ENCODE assay signal across 21 cellular contexts in the genomic region with DNA sequence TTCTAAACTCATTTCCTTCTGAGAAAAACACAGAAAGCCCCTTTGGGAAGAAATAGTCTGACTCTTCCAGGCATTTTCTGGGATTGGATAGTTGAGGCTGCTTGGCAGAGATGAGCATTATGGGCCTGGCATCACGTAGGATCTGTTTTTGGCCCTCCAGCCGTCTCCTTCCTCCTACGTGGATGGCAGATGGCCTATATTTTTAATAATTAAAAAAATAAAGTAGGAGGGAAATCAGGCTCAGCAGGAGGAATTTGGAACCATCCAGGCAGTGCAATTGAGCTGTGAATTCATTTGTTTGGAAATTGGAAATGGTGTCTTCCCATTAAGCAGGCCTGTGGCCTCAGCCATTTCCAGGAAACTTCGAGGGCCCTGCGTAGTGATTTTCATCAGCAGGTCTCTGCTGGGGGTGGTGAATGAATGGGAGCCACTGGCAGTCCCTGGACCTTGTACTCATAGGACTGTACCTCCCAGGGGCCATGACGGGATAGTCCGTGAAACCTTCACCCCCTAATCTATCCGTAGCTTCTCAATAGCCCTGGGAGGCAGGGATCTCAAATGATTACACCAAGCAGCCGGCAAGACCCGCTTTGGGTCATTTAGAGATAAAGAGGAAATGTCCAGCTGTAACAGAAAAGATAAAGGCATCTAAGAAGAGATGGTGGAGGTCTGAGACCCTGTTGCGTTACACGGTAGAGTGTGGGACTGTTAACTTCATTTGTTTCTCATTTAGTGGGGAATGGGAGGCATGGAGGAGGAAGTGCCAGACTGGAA.
"Had no signal": no experiment of that assay in that cellular context is flagged by ENCODE, and none has a peak within 500 bp of the region (broad histone marks: within the 10 kb centered on the region; RNA-seq: fewer than 3 reads in every experiment).

No MANE protein-coding gene starts in this region.

- H3K4me1 Mint-ChIP-seq: activated CD4-positive, alpha-beta memory T cell treated with anti-CD3 and anti-CD28 coated beads, Interleukin-2, amount 10 ng/mL, durations not matched to agents 7 days and 5 days; activated CD4-positive, alpha-beta T cell treated with anti-CD3 and anti-CD28 coated beads for 36 hours; activated naive CD4-positive, alpha-beta T cell treated with anti-CD3 and anti-CD28 coated beads, Interleukin-2, amount 50 U/mL, for 24 hours had no signal

- H3K9me3 Mint-ChIP-seq: activated CD4-positive, alpha-beta memory T cell treated with anti-CD3 and anti-CD28 coated beads, Interleukin-2, amount 10 ng/mL, durations not matched to agents 7 days and 5 days; activated naive CD4-positive, alpha-beta T cell treated with anti-CD3 and anti-CD28 coated beads, Interleukin-2, amount 50 U/mL, for 24 hours; activated T-cell treated with anti-CD3 and anti-CD28 coated beads, Interleukin-2, amount 50 U/mL, for 4 hours; natural killer cell treated with Interleukin-12 subunit alpha and Interleukin-12 subunit beta and Interleukin-15 and Interleukin-18, amount 100 ng/mL, for 72 hours had no signal

- H3K36me3 ChIP-seq: adrenal gland, esophagus squamous epithelium, right atrium auricular region, transverse colon, vagina had no signal

- H3K4me3 ChIP-seq: adrenal gland, esophagus squamous epithelium, hepatocyte, right atrium auricular region, skin epidermis, transverse colon, vagina had no signal

- H3K36me3 Mint-ChIP-seq: activated naive CD4-positive, alpha-beta T cell treated with anti-CD3 and anti-CD28 coated beads, Interleukin-2, amount 50 U/mL, for 24 hours; natural killer cell treated with Interleukin-12 subunit alpha and Interleukin-12 subunit beta and Interleukin-15 and Interleukin-18, amount 100 ng/mL, for 72 hours had no signal

- H3K27me3 Mint-ChIP-seq: activated CD4-positive, alpha-beta memory T cell treated with anti-CD3 and anti-CD28 coated beads, Interleukin-2, amount 10 ng/mL, durations not matched to agents 7 days and 5 days had no signal

- H3K27ac ChIP-seq: adrenal gland, esophagus squamous epithelium, hepatocyte, right atrium auricular region, transverse colon, vagina, VCaP had no signal

- H3K27ac Mint-ChIP-seq: activated CD4-positive, alpha-beta memory T cell treated with anti-CD3 and anti-CD28 coated beads, Interleukin-2, amount 10 ng/mL, durations not matched to agents 7 days and 5 days; activated CD4-positive, alpha-beta T cell treated with anti-CD3 and anti-CD28 coated beads for 36 hours; activated naive CD4-positive, alpha-beta T cell treated with anti-CD3 and anti-CD28 coated beads, Interleukin-2, amount 50 U/mL, for 24 hours; natural killer cell treated with Interleukin-12 subunit alpha and Interleukin-12 subunit beta and Interleukin-15 and Interleukin-18, amount 100 ng/mL, for 72 hours; progenitor cell of endocrine pancreas had no signal

- H3K4me3 Mint-ChIP-seq: activated CD4-positive, alpha-beta memory T cell treated with anti-CD3 and anti-CD28 coated beads, Interleukin-2, amount 10 ng/mL, durations not matched to agents 7 days and 5 days; activated CD4-positive, alpha-beta T cell treated with anti-CD3 and anti-CD28 coated beads for 36 hours; activated naive CD4-positive, alpha-beta T cell treated with anti-CD3 and anti-CD28 coated beads, Interleukin-2, amount 50 U/mL, for 24 hours; activated T-cell treated with anti-CD3 and anti-CD28 coated beads, Interleukin-2, amount 50 U/mL, for 4 hours; natural killer cell treated with Interleukin-12 subunit alpha and Interleukin-12 subunit beta and Interleukin-15 and Interleukin-18, amount 100 ng/mL, for 72 hours had no signal

- DNase-seq: activated CD4-positive, alpha-beta memory T cell treated with anti-CD3 and anti-CD28 coated beads, Interleukin-2, amount 10 ng/mL, durations not matched to agents 7 days and 5 days; activated CD4-positive, alpha-beta T cell treated with anti-CD3 and anti-CD28 coated beads for 36 hours; activated effector memory CD4-positive, alpha-beta T cell treated with anti-CD3 and anti-CD28 coated beads, Interleukin-2, amount 50 U/mL, for 16 hours; activated T-cell treated with anti-CD3 and anti-CD28 coated beads, Interleukin-2, amount 50 U/mL, for 4 hours; adrenal gland; cortex of kidney; effector CD4-positive, alpha-beta T cell; esophagus squamous epithelium; stimulated activated CD4-positive, alpha-beta T cell treated with anti-CD3 and anti-CD28 coated beads, Interleukin-4, amount 100 ng/mL, for 4 hours; stimulated activated CD8-positive, alpha-beta memory T cell treated with anti-CD3 and anti-CD28 coated beads, Interleukin-4, amount 100 ng/mL, for 48 hours; stimulated activated naive CD4-positive, alpha-beta T cell treated with Interleukin-2 at 50 U/mL for 16 hours; transverse colon had no signal

- H3K9me3 ChIP-seq: adrenal gland, esophagus squamous epithelium, right atrium auricular region, transverse colon, vagina had no signal

- H3K4me1 ChIP-seq: adrenal gland, transverse colon, vagina had no signal

- H3K27me3 ChIP-seq: adrenal gland, esophagus squamous epithelium, hepatocyte, right atrium auricular region, transverse colon, vagina had no signal

- ATAC-seq: activated CD4-positive, alpha-beta T cell treated with anti-CD3 and anti-CD28 coated beads for 36 hours; activated T-cell treated with anti-CD3 and anti-CD28 coated beads, Interleukin-2, amount 50 U/mL, for 4 hours; left lobe of liver; natural killer cell treated with Interleukin-12 subunit alpha and Interleukin-12 subunit beta and Interleukin-15 and Interleukin-18, amount 100 ng/mL, for 72 hours had no signal
